In the genomic region with DNA sequence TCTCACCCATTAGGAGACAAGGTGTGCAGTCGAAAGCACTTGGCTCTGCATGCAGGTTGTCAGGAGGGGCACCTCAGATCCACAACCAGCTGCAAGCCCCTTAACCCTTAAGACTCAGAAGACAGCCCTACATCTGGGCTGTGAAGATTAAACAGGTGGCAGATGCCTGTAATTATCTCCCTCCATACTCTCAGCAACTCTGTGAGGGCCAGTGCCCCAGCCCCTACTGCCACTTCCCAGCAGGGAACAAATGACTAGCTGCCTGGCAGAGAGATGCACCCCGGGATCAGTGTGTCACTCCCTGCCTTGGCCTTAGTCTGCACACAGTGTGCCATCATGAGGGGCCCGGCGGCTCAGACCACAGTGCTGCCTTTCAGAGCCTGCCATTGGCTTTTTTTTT, we compare ENCODE assay signal across 18 cellular contexts.
A peak's percentile ranks its signal among the peaks of the same experiment; 100 is the strongest.
DNase-seq lines count a peak whose midpoint lies in the region.
"Had no signal": no experiment of that assay in that cellular context is flagged by ENCODE, and none has a peak within 500 bp of the region (broad histone marks: within the 10 kb centered on the region; RNA-seq: fewer than 3 reads in every experiment).

No MANE protein-coding gene starts in this region.

- no peaks in the 10 kb centered on the region for H3K9me3 Mint-ChIP-seq in T-helper 2 cell treated with Interferon-gamma antibody and Interleukin-4, amounts not matched to agents 5 μg/mL and 100 μg/mL, for 36 hours

- H3K27ac Mint-ChIP-seq in T-helper 2 cell treated with Interferon-gamma antibody and Interleukin-4, amounts not matched to agents 5 μg/mL and 100 μg/mL, for 36 hours = no peak overlapping the region

- no peaks in the 10 kb centered on the region for H3K4me1 Mint-ChIP-seq in T-helper 2 cell treated with Interferon-gamma antibody and Interleukin-4, amounts not matched to agents 5 μg/mL and 100 μg/mL, for 36 hours (ENCODE audit: low read depth)

- H3K36me3 Mint-ChIP-seq in T-helper 2 cell treated with Interferon-gamma antibody and Interleukin-4, amounts not matched to agents 5 μg/mL and 100 μg/mL, for 36 hours (ENCODE audit: low read depth) = no peaks in the 10 kb centered on the region

- H3K27me3 Mint-ChIP-seq in T-helper 2 cell treated with Interferon-gamma antibody and Interleukin-4, amounts not matched to agents 5 μg/mL and 100 μg/mL, for 36 hours (ENCODE audit: low read depth) = no peaks in the 10 kb centered on the region

- DNase-seq in NCI-H1417 (lab: John Stamatoyannopoulos, UW) = peak in 2 of 3 experiments; percentile 59 to 84
- no peak for DNase-seq in NCI-H1417 treated with DMSO at 0.1 percent for 48 hours (lab: John Stamatoyannopoulos, UW)
- DNase-seq in COR-L47 (lab: John Stamatoyannopoulos, UW) = peak; percentile 31
- DNase-seq in DMS 273 treated with DMSO at 0.1 percent for 48 hours (lab: John Stamatoyannopoulos, UW) = peak; percentile 20
- peak; percentile 96 for DNase-seq in NCI-H524 treated with DMSO at 0.1 percent for 48 hours (lab: John Stamatoyannopoulos, UW)
- no peak for DNase-seq in NK-92 (lab: John Stamatoyannopoulos, UW; ENCODE audit: unreplicated experiment)
- no peak for DNase-seq in T-helper 2 cell treated with Interferon-gamma antibody and Interleukin-4, amounts not matched to agents 5 μg/mL and 100 μg/mL, for 36 hours (ENCODE audit: low spot score)
- no peak for DNase-seq in NCI-H1436 (lab: John Stamatoyannopoulos, UW)
- DNase-seq: DMS79, EL, GDM1, GOT3, KBM-7, NCI-H2029, NCI-H446, NCI-H526 treated with DMSO at 0.1 percent for 48 hours, SHP77 treated with DMSO at 0.1 percent for 48 hours, T-helper 1 cell had no signal

- H3K4me3 Mint-ChIP-seq in T-helper 2 cell treated with Interferon-gamma antibody and Interleukin-4, amounts not matched to agents 5 μg/mL and 100 μg/mL, for 36 hours = no peak overlapping the region

Comparison
In these comparisons a context has a peak if more than half of its experiments do, and no peak if none do; other contexts are left out.
1. DNase-seq: peak in NCI-H1417 (2 of 3), COR-L47 (single experiment), DMS 273 treated with DMSO at 0.1 percent for 48 hours (single experiment) and NCI-H524 treated with DMSO at 0.1 percent for 48 hours (single experiment); none in NCI-H1417 treated with DMSO at 0.1 percent for 48 hours (single experiment), NK-92 (single experiment), T-helper 2 cell treated with Interferon-gamma antibody and Interleukin-4, amounts not matched to agents 5 μg/mL and 100 μg/mL, for 36 hours (single experiment) and NCI-H1436 (single experiment).